ENCODE assay signal across 15 cellular contexts in genomic region chr14:60720391-60720790, GRCh38. TPM values are rescaled to one million over a fixed set of nuclear protein-coding genes. Genes with fewer than 3 reads are reported as not detected.
DNase-seq lines count a peak whose midpoint lies in the region; ATAC-seq and TF ChIP-seq lines count a peak whose summit lies in the region.
"Had no signal": no experiment of that assay in that cellular context is flagged by ENCODE, and none has a peak within 500 bp of the region (broad histone marks: within the 10 kb centered on the region; RNA-seq: fewer than 3 reads in every experiment).

No MANE protein-coding gene starts in this region.

- H3K27ac ChIP-seq in SJCRH30, result no peak overlapping the region

- no peaks in the 10 kb centered on the region for H3K27me3 ChIP-seq in SJCRH30

- peak overlapping the region; percentile 93 for H3K9ac ChIP-seq in ES-I3 (ENCODE audit: low read depth, low read length)

- H3K4me1 ChIP-seq in ES-I3 (ENCODE audit: insufficient read depth, low read length) (peaks cover 16% of the 10 kb centered on the region), SJCRH30 (peaks cover 8% of the 10 kb centered on the region)

- TF ChIP-seq CTCF in fibroblast of the aortic adventitia (IDR thresholded peaks at IDR 0.05; ENCODE audit: insufficient read depth, low read length) (no peak), progenitor cell of endocrine pancreas (IDR thresholded peaks at IDR 0.05; ENCODE audit: unreplicated experiment) (no peak)

- H3K27ac Mint-ChIP-seq in progenitor cell of endocrine pancreas, result peak overlapping the region; percentile 35
- H3K27ac Mint-ChIP-seq in activated T-cell treated with anti-CD3 and anti-CD28 coated beads, Interleukin-2, amount 50 U/mL, for 72 hours, result no peak overlapping the region
- H3K27ac Mint-ChIP-seq: activated T-cell treated with anti-CD3 and anti-CD28 coated beads, Interleukin-2, amount 50 U/mL, for 24 hours; T-helper 1 cell treated with Interleukin-12 subunit alpha and Interleukin-12 subunit beta and Interleukin-4 antibody, amounts not matched to agents 30 μg/mL and 1 μg/mL, for 36 hours had no signal

- no peaks in the 10 kb centered on the region for H3K27me3 Mint-ChIP-seq in progenitor cell of endocrine pancreas
- H3K27me3 Mint-ChIP-seq in activated T-cell treated with anti-CD3 and anti-CD28 coated beads, Interleukin-2, amount 50 U/mL, for 72 hours (ENCODE audit: low read depth), result peaks cover 57% of the 10 kb centered on the region

- H3K36me3 Mint-ChIP-seq in progenitor cell of endocrine pancreas (ENCODE audit: insufficient read depth), result peaks cover 7% of the 10 kb centered on the region
- peaks cover 0 to 3% of the 10 kb centered on the region in 2 donors for H3K36me3 Mint-ChIP-seq in activated T-cell treated with anti-CD3 and anti-CD28 coated beads, Interleukin-2, amount 50 U/mL, for 72 hours (ENCODE audit: insufficient read depth in 2 of 2)

- peak overlapping the region; percentile 96 for H3K4me3 Mint-ChIP-seq in progenitor cell of endocrine pancreas (ENCODE audit: low read depth)
- H3K4me3 Mint-ChIP-seq in activated T-cell treated with anti-CD3 and anti-CD28 coated beads, Interleukin-2, amount 50 U/mL, for 72 hours, result peak overlapping the region in 1 of 2 donors; percentile 56

- no peak for ATAC-seq in activated T-cell treated with anti-CD3 and anti-CD28 coated beads, Interleukin-2, amount 50 U/mL, for 72 hours (replicated peaks in 1 of 2)
- ATAC-seq: sciatic nerve had no signal

- H3K9me3 ChIP-seq in ES-I3 (ENCODE audit: control insufficient read depth, insufficient read depth, low read length), result no peaks in the 10 kb centered on the region
- no peaks in the 10 kb centered on the region for H3K9me3 ChIP-seq in SJCRH30 (replicated peaks)

- H3K36me3 ChIP-seq in ES-I3 (ENCODE audit: insufficient read depth, low read length) (peaks cover 14% of the 10 kb centered on the region; the same call in 1 of the 2 replicates), SJCRH30 (peaks cover 55% of the 10 kb centered on the region)

- peaks cover 18% of the 10 kb centered on the region for H3K4me1 Mint-ChIP-seq in progenitor cell of endocrine pancreas (ENCODE audit: low read depth)
- H3K4me1 Mint-ChIP-seq in activated T-cell treated with anti-CD3 and anti-CD28 coated beads, Interleukin-2, amount 50 U/mL, for 72 hours (ENCODE audit: low read depth), result peaks cover 24% of the 10 kb centered on the region

- DNase-seq in SJCRH30, result no peak
- DNase-seq in fibroblast of the aortic adventitia (ENCODE audit: low read depth), result no peak
- DNase-seq in progenitor cell of endocrine pancreas (ENCODE audit: low spot score, unreplicated experiment), result no peak
- no peak for DNase-seq in COLO829 (ENCODE audit: low spot score)
- DNase-seq in activated T-cell treated with anti-CD3 and anti-CD28 coated beads, Interleukin-2, amount 50 U/mL, for 72 hours, result no peak
- no peak for DNase-seq in DMS 273 (lab: John Stamatoyannopoulos, UW; ENCODE audit: unreplicated experiment)
- DNase-seq in activated CD8-positive, alpha-beta memory T cell treated with anti-CD3 and anti-CD28 coated beads, Interleukin-2, amount 50 U/mL, for 48 hours, result no peak
- DNase-seq: activated CD4-positive, alpha-beta T cell treated with anti-CD3 and anti-CD28 coated beads for 4 hours; activated T-cell treated with anti-CD3 and anti-CD28 coated beads, Interleukin-2, amount 50 U/mL, for 24 hours; effector memory CD4-positive, alpha-beta T cell; NCI-H146; NCI-H524 treated with DMSO at 0.1 percent for 48 hours had no signal

- no peaks in the 10 kb centered on the region for H3K9me3 Mint-ChIP-seq in progenitor cell of endocrine pancreas (ENCODE audit: low read depth)
- no peaks in the 10 kb centered on the region for H3K9me3 Mint-ChIP-seq in activated T-cell treated with anti-CD3 and anti-CD28 coated beads, Interleukin-2, amount 50 U/mL, for 72 hours
- H3K9me3 Mint-ChIP-seq: activated T-cell treated with anti-CD3 and anti-CD28 coated beads, Interleukin-2, amount 50 U/mL, for 24 hours; T-helper 1 cell treated with Interleukin-12 subunit alpha and Interleukin-12 subunit beta and Interleukin-4 antibody, amounts not matched to agents 30 μg/mL and 1 μg/mL, for 36 hours had no signal

- peak overlapping the region; percentile 97 for H3K4me3 ChIP-seq in SJCRH30
- peak overlapping the region; percentile 89 for H3K4me3 ChIP-seq in fibroblast of the aortic adventitia (ENCODE audit: low read depth, low read length)

RNA-seq across cellular contexts. Expression of gene SIX4, which starts 3.8 kb away (rescaled TPM):
- 45.1 and 46.7 TPM in 2 replicates for total RNA-seq in SJCRH30 (2014; rRNA removed; shearing (Covaris generic))
- 4.0 and 16.3 TPM in 2 replicates for total RNA-seq in fibroblast of the aortic adventitia (ENCODE audit: low replicate concordance)
- total RNA-seq in progenitor cell of endocrine pancreas, result 20.4 and 21.7 TPM in 2 replicates
- under 1 TPM; 0.17 to 0.19 TPM for total RNA-seq in activated T-cell treated with anti-CD3 and anti-CD28 coated beads, Interleukin-2, amount 50 U/mL, for 72 hours

RNA-seq across cellular contexts. Expression of gene MNAT1, which starts 14.2 kb away (rescaled TPM):
- 103 and 129 TPM in 2 replicates for total RNA-seq in SJCRH30 (2014; rRNA removed; shearing (Covaris generic))
- total RNA-seq in fibroblast of the aortic adventitia (ENCODE audit: low replicate concordance) (59.9 and 71.2 TPM in 2 replicates), progenitor cell of endocrine pancreas (51.1 and 54.1 TPM in 2 replicates)
- 10 to 100 TPM; 45.4 to 51.3 TPM for total RNA-seq in activated T-cell treated with anti-CD3 and anti-CD28 coated beads, Interleukin-2, amount 50 U/mL, for 72 hours
